Comparison of ENCODE assay signal across 8 cellular contexts in the genomic region with DNA sequence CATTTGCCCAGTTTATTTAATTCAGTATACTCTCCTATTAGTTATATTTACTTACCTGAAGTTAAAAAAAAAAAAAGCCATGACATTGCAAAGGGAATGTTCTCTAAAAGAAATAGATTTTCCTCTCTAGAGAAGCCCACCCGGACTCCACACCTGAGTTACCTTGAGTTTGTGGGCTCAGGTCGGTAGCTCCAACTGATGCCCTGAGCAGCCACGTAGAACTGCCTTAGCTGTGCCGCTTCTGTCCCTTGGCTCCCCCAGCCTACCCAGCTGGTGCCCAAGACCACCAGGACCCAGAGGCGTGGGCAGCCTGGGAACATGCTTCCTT. TPM values are rescaled to one million over a fixed set of nuclear protein-coding genes. Genes with fewer than 3 reads are reported as not detected.
A peak's percentile ranks its signal among the peaks of the same experiment; 100 is the strongest.
DNase-seq lines count a peak whose midpoint lies in the region; ATAC-seq and TF ChIP-seq lines count a peak whose summit lies in the region.

No MANE protein-coding gene starts in this region.

- 10% methylated on average over 5 of the region's 5 CpGs for WGBS in liver

- TF ChIP-seq CTCF in liver (IDR thresholded peaks at IDR 0.05; ENCODE audit: low read depth, low read length, missing input control), result no peak

- H3K4me3 Mint-ChIP-seq in CD4-positive, CD25-positive, alpha-beta regulatory T cell, result peak overlapping the region; percentile 94 to 98 (median 95)
- H3K4me3 Mint-ChIP-seq in T-cell, result peak overlapping the region; percentile 84 to 87 (median 87)

- peak overlapping the region; percentile 82 to 97 for H3K9ac ChIP-seq in liver (ENCODE audit: low read depth in 1 of 2, low read length in 2 of 2)

- CTCF ChIA-PET in T-cell (lab: Charles Lee), result interaction anchor here (0.6 to 2.1 kb wide), 27 partner anchors 8 to 305 kb away, joined by 3 to 51 read pairs (median 5); no protein-coding TSS in a partner anchor

- H3K27me3 ChIP-seq in CD4-positive, CD25-positive, alpha-beta regulatory T cell (ENCODE audit: control insufficient read depth, insufficient read depth, low read length), result no peaks in the 10 kb centered on the region
- H3K27me3 ChIP-seq in liver (ENCODE audit: control insufficient read depth in 4 of 4, insufficient read depth in 4 of 4, low read length in 3 of 4), result no peaks in the 10 kb centered on the region

- ATAC-seq in CD4-positive, CD25-positive, alpha-beta regulatory T cell (ENCODE audit: low read depth in 2 of 2), result peak; percentile 32 to 33
- peak; percentile 33 for ATAC-seq in GM21723 (IDR thresholded peaks at IDR 0.05; ENCODE audit: unreplicated experiment)
- peak; percentile 49 to 50 (median 50) for ATAC-seq in T-cell (replicated peaks in 1 of 4)

- H3K9me3 Mint-ChIP-seq in CD4-positive, CD25-positive, alpha-beta regulatory T cell, result no peaks in the 10 kb centered on the region
- no peaks in the 10 kb centered on the region for H3K9me3 Mint-ChIP-seq in T-cell

- no peaks in the 10 kb centered on the region for H3K9me3 ChIP-seq in CD4-positive, CD25-positive, alpha-beta regulatory T cell (ENCODE audit: control insufficient read depth in 2 of 2, low read length in 2 of 2)
- no peaks in the 10 kb centered on the region for H3K9me3 ChIP-seq in liver (ENCODE audit: control insufficient read depth in 4 of 4, low read length in 3 of 4)

- no peak for TF ChIP-seq RAD21 in liver (IDR thresholded peaks at IDR 0.05)

- H3K4me1 ChIP-seq in CD4-positive, CD25-positive, alpha-beta regulatory T cell (ENCODE audit: control insufficient read depth, insufficient read depth, low read length, poor library complexity, severe bottlenecking), result peaks cover 54% of the 10 kb centered on the region
- peaks cover 5 to 34% (median 26%) of the 10 kb centered on the region in 4 donors for H3K4me1 ChIP-seq in liver (ENCODE audit: control insufficient read depth in 4 of 4, insufficient read depth in 4 of 4, low read length in 3 of 4)

- TF ChIP-seq POLR2A in erythroblast (IDR thresholded peaks at IDR 0.05; ENCODE audit: low read length), result no peak

- no peak for DNase-seq in CD4-positive, CD25-positive, alpha-beta regulatory T cell
- DNase-seq in T-cell, result no peak
- DNase-seq in DMS79 (lab: John Stamatoyannopoulos, UW), result no peak
- DNase-seq in NCI-H146 treated with DMSO at 0.1 percent for 48 hours (lab: John Stamatoyannopoulos, UW; ENCODE audit: unreplicated experiment), result no peak
- DNase-seq in erythroblast (lab: John Stamatoyannopoulos, UW), result no peak
- no peak for DNase-seq in AG20443 (ENCODE audit: low spot score)

- peak overlapping the region; percentile 88 to 97 (median 88) for H3K27ac Mint-ChIP-seq in CD4-positive, CD25-positive, alpha-beta regulatory T cell
- H3K27ac Mint-ChIP-seq in T-cell, result peak overlapping the region; percentile 79 to 88

- H3K36me3 ChIP-seq in CD4-positive, CD25-positive, alpha-beta regulatory T cell (ENCODE audit: control insufficient read depth, insufficient read depth, low read length), result no peaks in the 10 kb centered on the region
- H3K36me3 ChIP-seq in liver (ENCODE audit: control insufficient read depth in 4 of 4, insufficient read depth in 3 of 4, low read depth in 1 of 4, low read length in 3 of 4), result peaks cover 0 to 5% (median 2%) of the 10 kb centered on the region in 4 donors

- H3K27me3 Mint-ChIP-seq in CD4-positive, CD25-positive, alpha-beta regulatory T cell, result no peaks in the 10 kb centered on the region
- peaks cover 0 to 8% of the 10 kb centered on the region in 2 donors for H3K27me3 Mint-ChIP-seq in T-cell

- peaks cover 27 to 66% (median 47%) of the 10 kb centered on the region in 4 donors for H3K4me1 Mint-ChIP-seq in CD4-positive, CD25-positive, alpha-beta regulatory T cell
- H3K4me1 Mint-ChIP-seq in T-cell, result peaks cover 27 to 56% (median 42%) of the 10 kb centered on the region in 3 donors

- POLR2A ChIA-PET in T-cell (lab: Charles Lee), result interaction anchor here in 1 of 2 donors (0.5 to 0.9 kb wide), 4 partner anchors 10 to 207 kb away, joined by 3 to 6 read pairs (median 4); no protein-coding TSS in a partner anchor

- peak overlapping the region; percentile 60 for H3K27ac ChIP-seq in CD4-positive, CD25-positive, alpha-beta regulatory T cell (ENCODE audit: insufficient read depth, low read length, poor library complexity, severe bottlenecking)
- H3K27ac ChIP-seq in liver (ENCODE audit: low read depth in 1 of 2, low read length in 2 of 2), result peak overlapping the region; percentile 91 to 94

- H3K36me3 Mint-ChIP-seq in CD4-positive, CD25-positive, alpha-beta regulatory T cell, result no peaks in the 10 kb centered on the region
- H3K36me3 Mint-ChIP-seq in T-cell, result peaks cover 2% of the 10 kb centered on the region

- peak overlapping the region; percentile 90 for H3K4me3 ChIP-seq in CD4-positive, CD25-positive, alpha-beta regulatory T cell (ENCODE audit: low read depth, low read length)
- peak overlapping the region; percentile 70 to 90 (median 89) for H3K4me3 ChIP-seq in liver (ENCODE audit: low read depth in 1 of 3, low read length in 3 of 3)

TF ChIP-seq in liver, 16 proteins besides CTCF, POLR2A, EP300 and RAD21:
- TF ChIP-seq MAX (IDR thresholded peaks at IDR 0.05) (no peak), GABPA (IDR thresholded peaks at IDR 0.05 in 1 of 2, conservative IDR thresholded peaks at IDR 0.05 in 1 of 2) (no peak), JUND (IDR thresholded peaks at IDR 0.05) (no peak), EGR1 (IDR thresholded peaks at IDR 0.05; ENCODE audit: low read depth in 2 of 2) (no peak), YY1 (IDR thresholded peaks at IDR 0.05) (no peak), RXRA (IDR thresholded peaks at IDR 0.05) (no peak), NR2F2 (IDR thresholded peaks at IDR 0.05) (no peak), SP1 (IDR thresholded peaks at IDR 0.05) (no peak), TAF1 (conservative IDR thresholded peaks at IDR 0.05) (no peak), HNF4G (IDR thresholded peaks at IDR 0.05) (no peak), HNF4A (conservative IDR thresholded peaks at IDR 0.05) (no peak), FOXA1 (IDR thresholded peaks at IDR 0.05) (no peak), FOXA2 (IDR thresholded peaks at IDR 0.05) (no peak), ZBTB33 (IDR thresholded peaks at IDR 0.05) (no peak)
- TF ChIP-seq, protein P1, sequence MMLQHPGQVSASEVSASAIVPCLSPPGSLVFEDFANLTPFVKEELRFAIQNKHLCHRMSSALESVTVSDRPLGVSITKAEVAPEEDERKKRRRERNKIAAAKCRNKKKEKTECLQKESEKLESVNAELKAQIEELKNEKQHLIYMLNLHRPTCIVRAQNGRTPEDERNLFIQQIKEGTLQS (IDR thresholded peaks at IDR 0.05), result no peak
- TF ChIP-seq, protein P2, sequence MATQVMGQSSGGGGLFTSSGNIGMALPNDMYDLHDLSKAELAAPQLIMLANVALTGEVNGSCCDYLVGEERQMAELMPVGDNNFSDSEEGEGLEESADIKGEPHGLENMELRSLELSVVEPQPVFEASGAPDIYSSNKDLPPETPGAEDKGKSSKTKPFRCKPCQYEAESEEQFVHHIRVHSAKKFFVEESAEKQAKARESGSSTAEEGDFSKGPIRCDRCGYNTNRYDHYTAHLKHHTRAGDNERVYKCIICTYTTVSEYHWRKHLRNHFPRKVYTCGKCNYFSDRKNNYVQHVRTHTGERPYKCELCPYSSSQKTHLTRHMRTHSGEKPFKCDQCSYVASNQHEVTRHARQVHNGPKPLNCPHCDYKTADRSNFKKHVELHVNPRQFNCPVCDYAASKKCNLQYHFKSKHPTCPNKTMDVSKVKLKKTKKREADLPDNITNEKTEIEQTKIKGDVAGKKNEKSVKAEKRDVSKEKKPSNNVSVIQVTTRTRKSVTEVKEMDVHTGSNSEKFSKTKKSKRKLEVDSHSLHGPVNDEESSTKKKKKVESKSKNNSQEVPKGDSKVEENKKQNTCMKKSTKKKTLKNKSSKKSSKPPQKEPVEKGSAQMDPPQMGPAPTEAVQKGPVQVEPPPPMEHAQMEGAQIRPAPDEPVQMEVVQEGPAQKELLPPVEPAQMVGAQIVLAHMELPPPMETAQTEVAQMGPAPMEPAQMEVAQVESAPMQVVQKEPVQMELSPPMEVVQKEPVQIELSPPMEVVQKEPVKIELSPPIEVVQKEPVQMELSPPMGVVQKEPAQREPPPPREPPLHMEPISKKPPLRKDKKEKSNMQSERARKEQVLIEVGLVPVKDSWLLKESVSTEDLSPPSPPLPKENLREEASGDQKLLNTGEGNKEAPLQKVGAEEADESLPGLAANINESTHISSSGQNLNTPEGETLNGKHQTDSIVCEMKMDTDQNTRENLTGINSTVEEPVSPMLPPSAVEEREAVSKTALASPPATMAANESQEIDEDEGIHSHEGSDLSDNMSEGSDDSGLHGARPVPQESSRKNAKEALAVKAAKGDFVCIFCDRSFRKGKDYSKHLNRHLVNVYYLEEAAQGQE (IDR thresholded peaks at IDR 0.05), result no peak

RNA-seq across cellular contexts. Expression of gene F5, which starts 0.2 kb away (rescaled TPM):
- 80.6 TPM for total RNA-seq in CD4-positive, CD25-positive, alpha-beta regulatory T cell
- 10 to 100 TPM; 10.1 to 29.4 (median 17.5) TPM for polyA plus RNA-seq in CD4-positive, CD25-positive, alpha-beta regulatory T cell
- 1 to 10 TPM; 4.2 to 9.7 (median 8.5) TPM for total RNA-seq in T-cell
- total RNA-seq in liver, result 100 to 1,000 TPM in 1 of 2 donors, 10 to 100 TPM in 1; 86.1 to 155 TPM
- polyA plus RNA-seq in liver, result 100 to 1,000 TPM; 106 to 152 TPM

RNA-seq across cellular contexts. Expression of gene SELP, which starts 43.9 kb away (rescaled TPM):
- 12.1 TPM for total RNA-seq in CD4-positive, CD25-positive, alpha-beta regulatory T cell
- 10 to 100 TPM; 15.2 to 25.2 (median 22.5) TPM for polyA plus RNA-seq in CD4-positive, CD25-positive, alpha-beta regulatory T cell
- total RNA-seq in T-cell, result 1 to 10 TPM; 1.3 to 3.4 (median 1.9) TPM
- 1 to 10 TPM; 2.7 to 8.1 TPM for total RNA-seq in liver
- polyA plus RNA-seq in liver, result 1 to 10 TPM; 1.7 to 2.1 TPM
